15 cellular contexts compared by ENCODE assay signal in the genomic region with DNA sequence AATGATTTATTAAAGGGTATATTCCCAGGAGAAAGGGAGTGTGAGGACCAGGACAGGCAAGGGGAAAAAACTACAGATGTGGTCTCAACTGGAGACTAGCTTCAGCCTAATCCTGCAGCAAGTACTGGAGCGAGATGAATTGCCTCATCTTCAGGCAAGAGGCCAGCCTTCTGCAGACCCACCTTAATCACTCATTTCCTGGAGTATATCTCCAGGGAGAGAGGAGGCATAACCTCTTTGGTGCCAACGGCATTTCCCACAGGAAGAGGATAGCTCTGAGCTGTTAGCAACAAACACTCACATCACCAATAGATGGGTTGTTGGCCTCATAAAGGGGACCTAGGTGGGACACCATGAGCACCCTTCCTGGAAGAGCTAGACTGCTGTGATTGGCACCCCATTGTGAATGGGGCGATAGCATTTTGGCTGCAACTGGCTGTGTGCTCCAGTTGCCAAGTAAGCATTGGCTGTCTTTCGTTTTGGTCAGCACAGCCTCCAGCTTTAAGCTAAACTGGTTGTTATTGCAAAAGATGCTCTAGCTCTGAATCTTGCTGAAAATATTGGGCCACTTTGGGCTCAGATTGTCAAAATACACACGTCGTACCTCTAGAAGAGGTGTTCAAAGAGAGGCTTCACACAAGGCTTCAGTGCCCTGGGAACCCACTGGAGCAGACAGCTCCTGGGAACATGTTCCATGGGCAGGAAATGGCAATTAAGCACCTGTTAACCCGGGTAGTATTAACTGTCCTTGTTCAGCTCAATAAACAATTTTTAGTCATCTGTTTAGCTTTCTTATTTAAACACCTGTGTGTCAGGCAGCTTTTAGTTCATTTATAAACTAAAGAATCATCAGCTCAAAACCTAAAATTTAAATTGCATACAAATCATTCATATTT.
DNase-seq lines count a peak whose midpoint lies in the region; ATAC-seq and TF ChIP-seq lines count a peak whose summit lies in the region.
"Had no signal": no experiment of that assay in that cellular context is flagged by ENCODE, and none has a peak within 500 bp of the region (broad histone marks: within the 10 kb centered on the region; RNA-seq: fewer than 3 reads in every experiment).

No MANE protein-coding gene starts in this region.

- H3K9me3 Mint-ChIP-seq in T-cell: no peaks in the 10 kb centered on the region
- H3K9me3 Mint-ChIP-seq: activated CD4-positive, alpha-beta memory T cell treated with anti-CD3 and anti-CD28 coated beads, Interleukin-2, amount 10 ng/mL, durations not matched to agents 7 days and 5 days had no signal

- CTCF ChIA-PET in T-cell (lab: Charles Lee): interaction anchor here in 1 of 2 donors (0.6 kb wide), 1 partner anchor 1747 kb away, joined by 3 read pairs; no protein-coding TSS in a partner anchor

- no peaks in the 10 kb centered on the region for H3K79me2 ChIP-seq in smooth muscle cell (ENCODE audit: low read depth)

- H3K4me2 ChIP-seq in BLaER1: peak overlapping the region; percentile 68
- H3K4me2 ChIP-seq in smooth muscle cell: no peak overlapping the region

- no peaks in the 10 kb centered on the region for H4K20me1 ChIP-seq in BLaER1
- no peaks in the 10 kb centered on the region for H4K20me1 ChIP-seq in smooth muscle cell (ENCODE audit: low read depth)

- H3K27me3 Mint-ChIP-seq in T-cell: peaks cover 0 to 11% of the 10 kb centered on the region in 2 donors
- H3K27me3 Mint-ChIP-seq: activated CD4-positive, alpha-beta memory T cell treated with anti-CD3 and anti-CD28 coated beads, Interleukin-2, amount 10 ng/mL, durations not matched to agents 7 days and 5 days had no signal

- H3F3A ChIP-seq in smooth muscle cell (ENCODE audit: low read depth): no peaks in the 10 kb centered on the region

- no peak for ATAC-seq in T-cell (replicated peaks in 1 of 4)

- no peak overlapping the region for H3K4me3 ChIP-seq in BLaER1
- no peak overlapping the region for H3K4me3 ChIP-seq in fibroblast of pulmonary artery (replicated peaks; ENCODE audit: low read depth, low read length)
- no peak overlapping the region for H3K4me3 ChIP-seq in smooth muscle cell
- H3K4me3 ChIP-seq: ascending aorta, SJCRH30, thyroid gland had no signal

- no peak overlapping the region for H2AFZ ChIP-seq in smooth muscle cell (ENCODE audit: low read depth)

- no peak overlapping the region for H3K9ac ChIP-seq in BLaER1
- no peak overlapping the region for H3K9ac ChIP-seq in smooth muscle cell (ENCODE audit: low read depth)

- POLR2A ChIA-PET in T-cell (lab: Charles Lee): no interaction called here

- DNase-seq in NCI-H1092 (lab: John Stamatoyannopoulos, UW) (peak; percentile 66), NCI-H510A treated with DMSO at 0.1 percent for 48 hours (lab: John Stamatoyannopoulos, UW) (peak; percentile 64), fibroblast of pulmonary artery (ENCODE audit: low read depth) (peak; percentile 86), smooth muscle cell (lab: John Stamatoyannopoulos, UW; ENCODE audit: unreplicated experiment) (no peak), T-cell (no peak)
- DNase-seq in stimulated activated CD4-positive, alpha-beta T cell treated with anti-CD3 and anti-CD28 coated beads, Interleukin-2, amount 100 ng/mL, for 48 hours: no peak
- no peak for DNase-seq in effector CD4-positive, alpha-beta T cell
- DNase-seq: activated CD4-positive, alpha-beta memory T cell treated with anti-CD3 and anti-CD28 coated beads, Interleukin-2, amount 10 ng/mL, durations not matched to agents 7 days and 5 days; DMS79; HFFc6; NCI-H82; thyroid gland had no signal

- H3K27me3 ChIP-seq in BLaER1: no peaks in the 10 kb centered on the region
- H3K27me3 ChIP-seq in smooth muscle cell (ENCODE audit: low read depth): peaks cover 10% of the 10 kb centered on the region
- H3K27me3 ChIP-seq: ascending aorta, SJCRH30, thyroid gland had no signal

- H3K9me3 ChIP-seq in BLaER1: no peaks in the 10 kb centered on the region
- no peaks in the 10 kb centered on the region for H3K9me3 ChIP-seq in smooth muscle cell (replicated peaks; ENCODE audit: low read depth)
- H3K9me3 ChIP-seq: SJCRH30, thyroid gland had no signal

- TF ChIP-seq CTCF in fibroblast of pulmonary artery (IDR thresholded peaks at IDR 0.05; ENCODE audit: low read length, missing control alignments) (no peak), smooth muscle cell (IDR thresholded peaks at IDR 0.05; ENCODE audit: borderline replicate concordance, insufficient read depth, poor library complexity, severe bottlenecking) (no peak)

- H3K4me3 Mint-ChIP-seq in T-cell: no peak overlapping the region
- H3K4me3 Mint-ChIP-seq: activated CD4-positive, alpha-beta memory T cell treated with anti-CD3 and anti-CD28 coated beads, Interleukin-2, amount 10 ng/mL, durations not matched to agents 7 days and 5 days; HFFc6 had no signal

- H3K36me3 Mint-ChIP-seq in T-cell: no peaks in the 10 kb centered on the region

- no peak overlapping the region for H3K27ac ChIP-seq in BLaER1
- no peak overlapping the region for H3K27ac ChIP-seq in smooth muscle cell (ENCODE audit: low read depth)
- H3K27ac ChIP-seq: ascending aorta, SJCRH30, thyroid gland had no signal

- no peaks in the 10 kb centered on the region for H3K4me1 Mint-ChIP-seq in T-cell
- H3K4me1 Mint-ChIP-seq: activated CD4-positive, alpha-beta memory T cell treated with anti-CD3 and anti-CD28 coated beads, Interleukin-2, amount 10 ng/mL, durations not matched to agents 7 days and 5 days had no signal

- 85% methylated on average over 7 of the region's 7 CpGs for WGBS in smooth muscle cell (ENCODE audit: low lambda C conversion rate)

- no peak overlapping the region for H3K27ac Mint-ChIP-seq in T-cell
- H3K27ac Mint-ChIP-seq: activated CD4-positive, alpha-beta memory T cell treated with anti-CD3 and anti-CD28 coated beads, Interleukin-2, amount 10 ng/mL, durations not matched to agents 7 days and 5 days; HFFc6 had no signal

- H3K36me3 ChIP-seq in BLaER1: no peaks in the 10 kb centered on the region
- no peaks in the 10 kb centered on the region for H3K36me3 ChIP-seq in smooth muscle cell (ENCODE audit: low read depth)
- H3K36me3 ChIP-seq: ascending aorta, SJCRH30, thyroid gland had no signal

- H3K4me1 ChIP-seq in BLaER1 (peaks cover 35% of the 10 kb centered on the region), smooth muscle cell (ENCODE audit: low read depth) (no peaks in the 10 kb centered on the region)
- H3K4me1 ChIP-seq: thyroid gland had no signal

Comparison
In these comparisons a context has a peak if more than half of its experiments do, and no peak if none do; other contexts are left out.
1. DNase-seq: peak in NCI-H1092 (single experiment), NCI-H510A treated with DMSO at 0.1 percent for 48 hours (single experiment) and fibroblast of pulmonary artery (single experiment); none in stimulated activated CD4-positive, alpha-beta T cell treated with anti-CD3 and anti-CD28 coated beads, Interleukin-2, amount 100 ng/mL, for 48 hours (0 of 2), smooth muscle cell (single experiment), effector CD4-positive, alpha-beta T cell (single experiment) and T-cell (0 of 34).